ENCODE assay signal across 2 cellular contexts in the genomic region with DNA sequence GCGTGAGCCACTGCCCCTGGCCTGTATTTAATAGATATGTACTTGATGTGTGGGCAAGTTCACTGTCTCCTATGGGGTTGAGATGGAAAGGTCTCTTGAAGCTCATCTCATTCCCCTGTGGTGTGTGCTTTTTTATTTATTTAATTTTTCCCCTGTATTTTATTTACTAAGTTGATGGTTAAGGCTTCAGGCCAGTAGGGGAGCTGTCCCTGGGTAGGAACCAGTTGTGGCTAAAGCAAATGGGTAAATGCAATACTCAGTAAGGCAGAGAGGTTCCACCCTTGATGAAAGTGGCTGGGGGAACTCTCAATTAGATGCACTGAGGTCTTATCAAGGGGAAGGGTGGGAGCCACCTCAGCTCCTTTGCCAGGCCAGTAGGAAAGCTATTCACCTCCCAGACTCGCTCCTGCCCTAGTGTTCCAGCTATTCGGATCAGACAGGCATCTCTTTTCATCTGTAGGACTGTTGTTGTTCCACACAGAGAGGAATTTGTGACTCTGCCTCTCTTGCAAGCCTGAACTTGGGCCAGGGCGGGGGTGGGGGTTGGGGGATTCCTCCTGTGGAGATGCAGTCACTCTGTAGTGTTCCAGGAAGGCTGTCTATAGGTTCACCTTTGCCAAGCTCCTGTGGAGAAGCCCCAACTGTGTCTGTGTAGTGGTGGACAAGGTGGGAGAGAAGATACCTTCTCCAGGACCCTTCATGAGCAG.
TF ChIP-seq lines count a peak whose summit lies in the region.

No MANE protein-coding gene starts in this region.

TF ChIP-seq in IMR-90, 13 proteins besides CTCF, POLR2A, EP300 and RAD21:
- TF ChIP-seq, protein P1, sequence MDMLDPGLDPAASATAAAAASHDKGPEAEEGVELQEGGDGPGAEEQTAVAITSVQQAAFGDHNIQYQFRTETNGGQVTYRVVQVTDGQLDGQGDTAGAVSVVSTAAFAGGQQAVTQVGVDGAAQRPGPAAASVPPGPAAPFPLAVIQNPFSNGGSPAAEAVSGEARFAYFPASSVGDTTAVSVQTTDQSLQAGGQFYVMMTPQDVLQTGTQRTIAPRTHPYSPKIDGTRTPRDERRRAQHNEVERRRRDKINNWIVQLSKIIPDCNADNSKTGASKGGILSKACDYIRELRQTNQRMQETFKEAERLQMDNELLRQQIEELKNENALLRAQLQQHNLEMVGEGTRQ (IDR thresholded peaks at IDR 0.05; ENCODE audit: low read depth, low read length) = no peak
- no peak for TF ChIP-seq MAZ (IDR thresholded peaks at IDR 0.05; ENCODE audit: borderline replicate concordance, low read depth, low read length)
- no peak for TF ChIP-seq RCOR1 (IDR thresholded peaks at IDR 0.05; ENCODE audit: insufficient replicate concordance, low read length)
- TF ChIP-seq SMC3 (IDR thresholded peaks at IDR 0.05; ENCODE audit: low read depth, low read length) = no peak
- no peak for TF ChIP-seq BHLHE40 (IDR thresholded peaks at IDR 0.05; ENCODE audit: low read depth, low read length)
- TF ChIP-seq CEBPB (IDR thresholded peaks at IDR 0.05; ENCODE audit: low read depth, low read length) = no peak
- TF ChIP-seq MXI1 (IDR thresholded peaks at IDR 0.05; ENCODE audit: borderline replicate concordance, low read depth, low read length) = no peak
- TF ChIP-seq, protein P2, sequence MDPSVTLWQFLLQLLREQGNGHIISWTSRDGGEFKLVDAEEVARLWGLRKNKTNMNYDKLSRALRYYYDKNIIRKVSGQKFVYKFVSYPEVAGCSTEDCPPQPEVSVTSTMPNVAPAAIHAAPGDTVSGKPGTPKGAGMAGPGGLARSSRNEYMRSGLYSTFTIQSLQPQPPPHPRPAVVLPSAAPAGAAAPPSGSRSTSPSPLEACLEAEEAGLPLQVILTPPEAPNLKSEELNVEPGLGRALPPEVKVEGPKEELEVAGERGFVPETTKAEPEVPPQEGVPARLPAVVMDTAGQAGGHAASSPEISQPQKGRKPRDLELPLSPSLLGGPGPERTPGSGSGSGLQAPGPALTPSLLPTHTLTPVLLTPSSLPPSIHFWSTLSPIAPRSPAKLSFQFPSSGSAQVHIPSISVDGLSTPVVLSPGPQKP (IDR thresholded peaks at IDR 0.05; ENCODE audit: borderline replicate concordance, low read depth, low read length) = no peak
- no peak for TF ChIP-seq MAFK (IDR thresholded peaks at IDR 0.05; ENCODE audit: low read depth, low read length)
- TF ChIP-seq RFX5 (IDR thresholded peaks at IDR 0.05; ENCODE audit: low read depth, low read length) = no peak
- no peak for TF ChIP-seq FOS (IDR thresholded peaks at IDR 0.05; ENCODE audit: low read depth, low read length)
- no peak for TF ChIP-seq NFE2L2 (IDR thresholded peaks at IDR 0.05; ENCODE audit: low read depth, low read length)
- TF ChIP-seq CHD1 (IDR thresholded peaks at IDR 0.05; ENCODE audit: low read depth, low read length) = no peak
TF ChIP-seq in IMR-90: peak in this region for 0.

TF ChIP-seq in K562, 482 proteins besides CTCF, POLR2A, EP300 and RAD21:
- TF ChIP-seq WHSC1 (IDR thresholded peaks at IDR 0.05; ENCODE audit: low read length) (no peak), POLR3A (IDR thresholded peaks at IDR 0.05; ENCODE audit: borderline replicate concordance, extremely low read depth, insufficient read depth, insufficient read length) (no peak), ZNF133 (CRISPR knock-in tag; IDR thresholded peaks at IDR 0.05) (no peak), STAG1 (CRISPR knock-in tag; IDR thresholded peaks at IDR 0.05; ENCODE audit: borderline replicate concordance) (no peak)
- TF ChIP-seq, protein P3, sequence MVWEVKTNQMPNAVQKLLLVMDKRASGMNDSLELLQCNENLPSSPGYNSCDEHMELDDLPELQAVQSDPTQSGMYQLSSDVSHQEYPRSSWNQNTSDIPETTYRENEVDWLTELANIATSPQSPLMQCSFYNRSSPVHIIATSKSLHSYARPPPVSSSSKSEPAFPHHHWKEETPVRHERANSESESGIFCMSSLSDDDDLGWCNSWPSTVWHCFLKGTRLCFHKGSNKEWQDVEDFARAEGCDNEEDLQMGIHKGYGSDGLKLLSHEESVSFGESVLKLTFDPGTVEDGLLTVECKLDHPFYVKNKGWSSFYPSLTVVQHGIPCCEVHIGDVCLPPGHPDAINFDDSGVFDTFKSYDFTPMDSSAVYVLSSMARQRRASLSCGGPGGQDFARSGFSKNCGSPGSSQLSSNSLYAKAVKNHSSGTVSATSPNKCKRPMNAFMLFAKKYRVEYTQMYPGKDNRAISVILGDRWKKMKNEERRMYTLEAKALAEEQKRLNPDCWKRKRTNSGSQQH (CRISPR knock-in tag; IDR thresholded peaks at IDR 0.05) = no peak
- TF ChIP-seq, protein P4, sequence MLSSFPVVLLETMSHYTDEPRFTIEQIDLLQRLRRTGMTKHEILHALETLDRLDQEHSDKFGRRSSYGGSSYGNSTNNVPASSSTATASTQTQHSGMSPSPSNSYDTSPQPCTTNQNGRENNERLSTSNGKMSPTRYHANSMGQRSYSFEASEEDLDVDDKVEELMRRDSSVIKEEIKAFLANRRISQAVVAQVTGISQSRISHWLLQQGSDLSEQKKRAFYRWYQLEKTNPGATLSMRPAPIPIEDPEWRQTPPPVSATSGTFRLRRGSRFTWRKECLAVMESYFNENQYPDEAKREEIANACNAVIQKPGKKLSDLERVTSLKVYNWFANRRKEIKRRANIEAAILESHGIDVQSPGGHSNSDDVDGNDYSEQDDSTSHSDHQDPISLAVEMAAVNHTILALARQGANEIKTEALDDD (IDR thresholded peaks at IDR 0.05) = no peak
- TF ChIP-seq, protein P5, sequence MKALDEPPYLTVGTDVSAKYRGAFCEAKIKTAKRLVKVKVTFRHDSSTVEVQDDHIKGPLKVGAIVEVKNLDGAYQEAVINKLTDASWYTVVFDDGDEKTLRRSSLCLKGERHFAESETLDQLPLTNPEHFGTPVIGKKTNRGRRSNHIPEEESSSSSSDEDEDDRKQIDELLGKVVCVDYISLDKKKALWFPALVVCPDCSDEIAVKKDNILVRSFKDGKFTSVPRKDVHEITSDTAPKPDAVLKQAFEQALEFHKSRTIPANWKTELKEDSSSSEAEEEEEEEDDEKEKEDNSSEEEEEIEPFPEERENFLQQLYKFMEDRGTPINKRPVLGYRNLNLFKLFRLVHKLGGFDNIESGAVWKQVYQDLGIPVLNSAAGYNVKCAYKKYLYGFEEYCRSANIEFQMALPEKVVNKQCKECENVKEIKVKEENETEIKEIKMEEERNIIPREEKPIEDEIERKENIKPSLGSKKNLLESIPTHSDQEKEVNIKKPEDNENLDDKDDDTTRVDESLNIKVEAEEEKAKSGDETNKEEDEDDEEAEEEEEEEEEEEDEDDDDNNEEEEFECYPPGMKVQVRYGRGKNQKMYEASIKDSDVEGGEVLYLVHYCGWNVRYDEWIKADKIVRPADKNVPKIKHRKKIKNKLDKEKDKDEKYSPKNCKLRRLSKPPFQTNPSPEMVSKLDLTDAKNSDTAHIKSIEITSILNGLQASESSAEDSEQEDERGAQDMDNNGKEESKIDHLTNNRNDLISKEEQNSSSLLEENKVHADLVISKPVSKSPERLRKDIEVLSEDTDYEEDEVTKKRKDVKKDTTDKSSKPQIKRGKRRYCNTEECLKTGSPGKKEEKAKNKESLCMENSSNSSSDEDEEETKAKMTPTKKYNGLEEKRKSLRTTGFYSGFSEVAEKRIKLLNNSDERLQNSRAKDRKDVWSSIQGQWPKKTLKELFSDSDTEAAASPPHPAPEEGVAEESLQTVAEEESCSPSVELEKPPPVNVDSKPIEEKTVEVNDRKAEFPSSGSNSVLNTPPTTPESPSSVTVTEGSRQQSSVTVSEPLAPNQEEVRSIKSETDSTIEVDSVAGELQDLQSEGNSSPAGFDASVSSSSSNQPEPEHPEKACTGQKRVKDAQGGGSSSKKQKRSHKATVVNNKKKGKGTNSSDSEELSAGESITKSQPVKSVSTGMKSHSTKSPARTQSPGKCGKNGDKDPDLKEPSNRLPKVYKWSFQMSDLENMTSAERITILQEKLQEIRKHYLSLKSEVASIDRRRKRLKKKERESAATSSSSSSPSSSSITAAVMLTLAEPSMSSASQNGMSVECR (CRISPR knock-in tag; IDR thresholded peaks at IDR 0.05) = no peak
